Comparison of ENCODE assay signal across 22 cellular contexts in the genomic region with DNA sequence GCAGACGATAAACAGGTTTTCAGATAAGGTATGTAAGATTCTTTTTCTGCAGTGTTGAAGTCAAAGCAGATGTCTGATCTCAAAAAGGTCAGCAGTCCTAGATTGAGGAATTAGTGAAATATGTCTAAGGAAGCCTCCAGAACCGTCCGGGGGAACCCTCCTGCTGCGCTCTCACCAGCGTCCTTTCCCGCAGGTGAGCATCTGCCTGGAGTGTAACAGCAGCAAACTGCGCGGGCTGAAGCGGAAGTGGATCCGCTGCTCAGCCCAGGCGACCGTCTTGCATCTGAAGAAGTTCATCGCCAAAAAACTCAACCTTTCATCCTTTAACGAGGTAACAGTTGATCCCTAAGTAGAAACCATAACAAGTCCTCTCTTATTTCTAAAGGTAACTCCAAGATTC. TPM values are rescaled to one million over a fixed set of nuclear protein-coding genes. Genes with fewer than 3 reads are reported as not detected.
DNase-seq lines count a peak whose midpoint lies in the region; ATAC-seq and TF ChIP-seq lines count a peak whose summit lies in the region.
"Had no signal": no experiment of that assay in that cellular context is flagged by ENCODE, and none has a peak within 500 bp of the region (broad histone marks: within the 10 kb centered on the region; RNA-seq: fewer than 3 reads in every experiment).

No MANE protein-coding gene starts in this region.

- H3K36me3 ChIP-seq in H7 (replicated peaks; ENCODE audit: control insufficient read depth, insufficient read depth, low read length) (peaks cover 14% of the 10 kb centered on the region), neural progenitor cell (peaks cover 2% of the 10 kb centered on the region)

- H3K4me3 Mint-ChIP-seq in activated naive CD4-positive, alpha-beta T cell treated with anti-CD3 and anti-CD28 coated beads, Interleukin-2, amount 10 ng/mL, durations not matched to agents 7 days and 5 days, result no peak overlapping the region
- no peak overlapping the region for H3K4me3 Mint-ChIP-seq in chondrocyte (ENCODE audit: unreplicated experiment)
- peak overlapping the region; percentile 36 for H3K4me3 Mint-ChIP-seq in neural progenitor cell
- H3K4me3 Mint-ChIP-seq: B cell, GM23338 had no signal

- H2AFZ ChIP-seq in neural progenitor cell (replicated peaks), result no peak overlapping the region
- H2AFZ ChIP-seq: GM23338 had no signal

- H3K27me3 Mint-ChIP-seq in activated naive CD4-positive, alpha-beta T cell treated with anti-CD3 and anti-CD28 coated beads, Interleukin-2, amount 10 ng/mL, durations not matched to agents 7 days and 5 days, result no peaks in the 10 kb centered on the region
- H3K27me3 Mint-ChIP-seq in chondrocyte (ENCODE audit: low read depth), result no peaks in the 10 kb centered on the region
- H3K27me3 Mint-ChIP-seq in neural progenitor cell (ENCODE audit: insufficient read depth, low read depth), result peaks cover 29% of the 10 kb centered on the region
- H3K27me3 Mint-ChIP-seq: B cell; CD4-positive, alpha-beta memory T cell had no signal

- no peaks in the 10 kb centered on the region for H3K9me3 ChIP-seq in neural progenitor cell (ENCODE audit: low read depth)

- peaks cover 3% of the 10 kb centered on the region for H3K4me1 Mint-ChIP-seq in activated naive CD4-positive, alpha-beta T cell treated with anti-CD3 and anti-CD28 coated beads, Interleukin-2, amount 10 ng/mL, durations not matched to agents 7 days and 5 days
- H3K4me1 Mint-ChIP-seq in chondrocyte (ENCODE audit: low read depth), result peaks cover 21% of the 10 kb centered on the region
- peaks cover 9% of the 10 kb centered on the region for H3K4me1 Mint-ChIP-seq in neural progenitor cell

- no peaks in the 10 kb centered on the region for H3K4me1 ChIP-seq in neural progenitor cell

- H3K27me3 ChIP-seq in H7 (ENCODE audit: control insufficient read depth, insufficient read depth, low read length) (no peaks in the 10 kb centered on the region), neural progenitor cell (no peaks in the 10 kb centered on the region)

- H3K9ac ChIP-seq in neural progenitor cell, result no peak overlapping the region

- H3K9me3 Mint-ChIP-seq in activated naive CD4-positive, alpha-beta T cell treated with anti-CD3 and anti-CD28 coated beads, Interleukin-2, amount 50 U/mL, for 72 hours, result no peaks in the 10 kb centered on the region
- peaks cover 5% of the 10 kb centered on the region for H3K9me3 Mint-ChIP-seq in activated naive CD4-positive, alpha-beta T cell treated with anti-CD3 and anti-CD28 coated beads, Interleukin-2, amount 10 ng/mL, durations not matched to agents 7 days and 5 days
- no peaks in the 10 kb centered on the region for H3K9me3 Mint-ChIP-seq in chondrocyte (ENCODE audit: low read depth)
- peaks cover 43% of the 10 kb centered on the region for H3K9me3 Mint-ChIP-seq in neural progenitor cell

- H3K4me3 ChIP-seq in H7 (ENCODE audit: insufficient read depth, low read depth, low read length), result no peak overlapping the region
- H3K4me3 ChIP-seq in neural progenitor cell, result no peak overlapping the region
- H3K4me3 ChIP-seq: GM12878, GM23338 had no signal

- no peak overlapping the region for H3K27ac ChIP-seq in neural progenitor cell

- H3K27ac Mint-ChIP-seq in activated naive CD4-positive, alpha-beta T cell treated with anti-CD3 and anti-CD28 coated beads, Interleukin-2, amount 50 U/mL, for 72 hours, result peak overlapping the region; percentile 70 to 74
- H3K27ac Mint-ChIP-seq in activated naive CD4-positive, alpha-beta T cell treated with anti-CD3 and anti-CD28 coated beads, Interleukin-2, amount 10 ng/mL, durations not matched to agents 7 days and 5 days, result no peak overlapping the region
- H3K27ac Mint-ChIP-seq in chondrocyte (ENCODE audit: unreplicated experiment) (no peak overlapping the region), neural progenitor cell (no peak overlapping the region)
- H3K27ac Mint-ChIP-seq: B cell, GM23338 had no signal

- H4K20me1 ChIP-seq in neural progenitor cell (ENCODE audit: low read depth), result no peaks in the 10 kb centered on the region

- H3F3A ChIP-seq in neural progenitor cell (ENCODE audit: low read depth), result peaks cover 43% of the 10 kb centered on the region

- no peak for DNase-seq in activated naive CD4-positive, alpha-beta T cell treated with anti-CD3 and anti-CD28 coated beads, Interleukin-2, amount 50 U/mL, for 72 hours (ENCODE audit: low spot score in 2 of 2)
- no peak for DNase-seq in activated naive CD4-positive, alpha-beta T cell treated with anti-CD3 and anti-CD28 coated beads, Interleukin-2, amount 10 ng/mL, durations not matched to agents 7 days and 5 days
- peak; percentile 23 for DNase-seq in H7
- peak; percentile 46 for DNase-seq in chondrocyte (ENCODE audit: low spot score)
- no peak for DNase-seq in neural progenitor cell (ENCODE audit: low spot score)
- DNase-seq in HUDEP-2 (lab: John Stamatoyannopoulos, UW; ENCODE audit: unreplicated experiment in 76 of 76), result no peak
- no peak for DNase-seq in 8988T
- DNase-seq: CD4-positive, alpha-beta memory T cell; EL; MM.1S; NCI-H1092; NCI-H1436 treated with DMSO at 0.1 percent for 48 hours; NCI-H2029; NCI-H345; NCI-H524 treated with DMSO at 0.1 percent for 48 hours; PC-3; RPMI8226 had no signal

- peaks cover 15 to 25% of the 10 kb centered on the region in 2 donors for H3K36me3 Mint-ChIP-seq in activated naive CD4-positive, alpha-beta T cell treated with anti-CD3 and anti-CD28 coated beads, Interleukin-2, amount 50 U/mL, for 72 hours
- peaks cover 56% of the 10 kb centered on the region for H3K36me3 Mint-ChIP-seq in activated naive CD4-positive, alpha-beta T cell treated with anti-CD3 and anti-CD28 coated beads, Interleukin-2, amount 10 ng/mL, durations not matched to agents 7 days and 5 days
- H3K36me3 Mint-ChIP-seq in chondrocyte (ENCODE audit: low read depth) (peaks cover 40% of the 10 kb centered on the region), neural progenitor cell (peaks cover 66% of the 10 kb centered on the region)

- CTCF ChIA-PET in activated naive CD4-positive, alpha-beta T cell treated with anti-CD3 and anti-CD28 coated beads, Interleukin-2, amount 10 ng/mL, durations not matched to agents 7 days and 5 days (lab: Charles Lee), result no interaction called here

- no peaks in the 10 kb centered on the region for H3K79me2 ChIP-seq in neural progenitor cell (ENCODE audit: low read depth)

- ATAC-seq in activated naive CD4-positive, alpha-beta T cell treated with anti-CD3 and anti-CD28 coated beads, Interleukin-2, amount 50 U/mL, for 72 hours, result no peak
- no peak for ATAC-seq in GM19328 (IDR thresholded peaks at IDR 0.05; ENCODE audit: unreplicated experiment)
- ATAC-seq: GM12878, GM23338, HCT116, PC-3 had no signal

- TF ChIP-seq CTCF in chondrocyte (IDR thresholded peaks at IDR 0.05) (no peak), neural progenitor cell (IDR thresholded peaks at IDR 0.05) (no peak)

- no peak overlapping the region for H3K4me2 ChIP-seq in neural progenitor cell
- H3K4me2 ChIP-seq: GM23338 had no signal

RNA-seq across cellular contexts. Expression of gene PCGF3, which starts 55.5 kb away (rescaled TPM):
- total RNA-seq in activated naive CD4-positive, alpha-beta T cell treated with anti-CD3 and anti-CD28 coated beads, Interleukin-2, amount 50 U/mL, for 72 hours, result 10 to 100 TPM; 23.0 to 25.9 TPM
- 53.6 and 57.9 TPM in 2 replicates for total RNA-seq in H7 (2014; rRNA removed; shearing (Covaris generic))
- total RNA-seq in chondrocyte, result 54.1 to 60.8 TPM (median 55.4 TPM) in 3 replicates
- 44.7 and 59.1 TPM in 2 replicates for total RNA-seq in neural progenitor cell (ENCODE audit: low replicate concordance)

Comparison
In these comparisons a context has a peak if more than half of its experiments do, and no peak if none do; other contexts are left out.
1. H3K27ac Mint-ChIP-seq: peak in activated naive CD4-positive, alpha-beta T cell treated with anti-CD3 and anti-CD28 coated beads, Interleukin-2, amount 50 U/mL, for 72 hours (2 of 2); none in activated naive CD4-positive, alpha-beta T cell treated with anti-CD3 and anti-CD28 coated beads, Interleukin-2, amount 10 ng/mL, durations not matched to agents 7 days and 5 days (single experiment), chondrocyte (single experiment) and neural progenitor cell (single experiment).
2. DNase-seq: peak in H7 (single experiment) and chondrocyte (single experiment); none in activated naive CD4-positive, alpha-beta T cell treated with anti-CD3 and anti-CD28 coated beads, Interleukin-2, amount 50 U/mL, for 72 hours (0 of 2), activated naive CD4-positive, alpha-beta T cell treated with anti-CD3 and anti-CD28 coated beads, Interleukin-2, amount 10 ng/mL, durations not matched to agents 7 days and 5 days (single experiment), neural progenitor cell (single experiment), HUDEP-2 (0 of 76) and 8988T (single experiment).